Comparison of ENCODE assay signal across 18 cellular contexts in genomic region chr16:22721497-22722100, GRCh38.
A peak's percentile ranks its signal among the peaks of the same experiment; 100 is the strongest.
DNase-seq lines count a peak whose midpoint lies in the region; TF ChIP-seq lines count a peak whose summit lies in the region.
"Had no signal": no experiment of that assay in that cellular context is flagged by ENCODE, and none has a peak within 500 bp of the region (broad histone marks: within the 10 kb centered on the region; RNA-seq: fewer than 3 reads in every experiment).

No MANE protein-coding gene starts in this region.

- no peak for TF ChIP-seq CTCF in AG10803 (conservative IDR thresholded peaks at IDR 0.05; ENCODE audit: low read length)

- H3K4me3 ChIP-seq in AG10803 (ENCODE audit: low read length), result no peak overlapping the region
- H3K4me3 ChIP-seq: vagina had no signal

- DNase-seq in AG10803 (ENCODE audit: low read depth), result peak; percentile 78
- peak; percentile 86 for DNase-seq in DMS53 (lab: John Stamatoyannopoulos, UW)
- DNase-seq in NCI-H187 treated with DMSO at 0.1 percent for 48 hours (lab: John Stamatoyannopoulos, UW), result peak; percentile 82
- DNase-seq in SW480 (ENCODE audit: low spot score), result peak; percentile 3
- no peak for DNase-seq in activated naive CD4-positive, alpha-beta T cell (lab: John Stamatoyannopoulos, UW)
- DNase-seq in effector CD4-positive, alpha-beta T cell, result no peak
- DNase-seq in NCI-H1048 (lab: John Stamatoyannopoulos, UW), result no peak
- DNase-seq: activated B cell treated with CpG ODN at 0.5 μM for 24 hours; activated CD8-positive, alpha-beta T cell treated with anti-CD3 and anti-CD28 coated beads for 36 hours; activated naive CD4-positive, alpha-beta T cell treated with anti-CD3 and anti-CD28 coated beads, Interleukin-2, amount 50 U/mL, for 16 hours; activated T-cell treated with anti-CD3 and anti-CD28 coated beads, Interleukin-2, amount 50 U/mL, for 24 hours; Caco-2; GDM1; Kasumi-1; left cardiac atrium; midbrain; stimulated activated CD4-positive, alpha-beta T cell treated with anti-CD3 and anti-CD28 coated beads, Interleukin-4, amount 100 ng/mL, for 4 hours had no signal

Comparison
In these comparisons a context has a peak if more than half of its experiments do, and no peak if none do; other contexts are left out.
1. DNase-seq: peak in AG10803 (single experiment), DMS53 (single experiment), NCI-H187 treated with DMSO at 0.1 percent for 48 hours (single experiment) and SW480 (single experiment); none in activated naive CD4-positive, alpha-beta T cell (0 of 4), effector CD4-positive, alpha-beta T cell (single experiment) and NCI-H1048 (single experiment).